8 cellular contexts compared by ENCODE assay signal in genomic region chr11:62538470-62539237, GRCh38. TPM values are rescaled to one million over a fixed set of nuclear protein-coding genes. Genes with fewer than 3 reads are reported as not detected.
DNase-seq lines count a peak whose midpoint lies in the region; ATAC-seq and TF ChIP-seq lines count a peak whose summit lies in the region.

No MANE protein-coding gene starts in this region.

- no peak overlapping the region for H3K4me2 ChIP-seq in mesendoderm (ENCODE audit: low read length)

- H2AK5ac ChIP-seq in mesendoderm (ENCODE audit: low read length): no peak overlapping the region

- no peaks in the 10 kb centered on the region for H3K9me3 ChIP-seq in lung (ENCODE audit: control insufficient read depth in 2 of 2, insufficient read depth in 1 of 2, low read length in 1 of 2)

- TF ChIP-seq CTCF in lung (IDR thresholded peaks at IDR 0.05; ENCODE audit: control extremely low read depth, extremely low read depth) (no peak), type B pancreatic cell (conservative IDR thresholded peaks at IDR 0.05) (no peak)

- H3K79me2 ChIP-seq in mesendoderm (ENCODE audit: control insufficient read depth, insufficient read depth, low read length): peaks cover 41% of the 10 kb centered on the region

- no peak overlapping the region for H3K4me3 ChIP-seq in lung
- no peak overlapping the region for H3K4me3 ChIP-seq in mesendoderm (ENCODE audit: low read length)

- H2BK5ac ChIP-seq in mesendoderm (ENCODE audit: low read length): no peak overlapping the region

- H3K79me1 ChIP-seq in mesendoderm (ENCODE audit: low read length): peaks cover 22% of the 10 kb centered on the region

- H3K4me3 Mint-ChIP-seq in activated T-cell treated with anti-CD3 and anti-CD28 coated beads, Interleukin-2, amount 50 U/mL, for 4 hours: peak overlapping the region; percentile 67
- H3K4me3 Mint-ChIP-seq in activated T-helper 17 cell treated with anti-CD3 and anti-CD28 coated beads, Interleukin-2, amount 50 U/mL, for 72 hours: peak overlapping the region; percentile 94
- H3K4me3 Mint-ChIP-seq in type B pancreatic cell: peak overlapping the region; percentile 62

- no peak overlapping the region for H4K5ac ChIP-seq in mesendoderm (ENCODE audit: low read length)

- peaks cover 61% of the 10 kb centered on the region for H3K4me1 Mint-ChIP-seq in activated T-cell treated with anti-CD3 and anti-CD28 coated beads, Interleukin-2, amount 50 U/mL, for 4 hours (ENCODE audit: low read depth)
- peaks cover 38% of the 10 kb centered on the region for H3K4me1 Mint-ChIP-seq in activated T-helper 17 cell treated with anti-CD3 and anti-CD28 coated beads, Interleukin-2, amount 50 U/mL, for 72 hours
- H3K4me1 Mint-ChIP-seq in type B pancreatic cell (ENCODE audit: unreplicated experiment): peaks cover 43% of the 10 kb centered on the region

- 63 to 81% methylated on average over 19 of the region's 19 CpGs for WGBS in lung, 2 donors
- WGBS in mesendoderm (ENCODE audit: extremely low coverage, insufficient coverage, low lambda C conversion rate): no CpG with 5 or more reads among the region's 19 CpGs

- H3K27me3 Mint-ChIP-seq in activated T-cell treated with anti-CD3 and anti-CD28 coated beads, Interleukin-2, amount 50 U/mL, for 4 hours (ENCODE audit: low read depth): no peaks in the 10 kb centered on the region
- no peaks in the 10 kb centered on the region for H3K27me3 Mint-ChIP-seq in activated T-helper 17 cell treated with anti-CD3 and anti-CD28 coated beads, Interleukin-2, amount 50 U/mL, for 72 hours
- H3K27me3 Mint-ChIP-seq in type B pancreatic cell: no peaks in the 10 kb centered on the region

- ATAC-seq in activated T-cell treated with anti-CD3 and anti-CD28 coated beads, Interleukin-2, amount 50 U/mL, for 4 hours: no peak
- no peak for ATAC-seq in activated T-helper 17 cell treated with anti-CD3 and anti-CD28 coated beads, Interleukin-2, amount 50 U/mL, for 72 hours (replicated peaks)
- no peak for ATAC-seq in lung (ENCODE audit: insufficient read depth, low FRiP score)

- DNase-seq in activated T-cell treated with anti-CD3 and anti-CD28 coated beads, Interleukin-2, amount 50 U/mL, for 4 hours: no peak
- DNase-seq in activated T-cell treated with anti-CD3 and anti-CD28 coated beads for 4 hours (no peak), lung (ENCODE audit: low spot score) (no peak), type B pancreatic cell (ENCODE audit: extremely low spot score, unreplicated experiment) (no peak), OCI-M2 (lab: John Stamatoyannopoulos, UW; ENCODE audit: unreplicated experiment) (no peak), Ammon's horn (ENCODE audit: low spot score) (no peak), mesendoderm (no peak)

- no peak overlapping the region for H3K4ac ChIP-seq in mesendoderm (ENCODE audit: low read depth, low read length)

- no peak overlapping the region for H3K18ac ChIP-seq in mesendoderm (ENCODE audit: low read length)

- H3K27ac Mint-ChIP-seq in activated T-helper 17 cell treated with anti-CD3 and anti-CD28 coated beads, Interleukin-2, amount 50 U/mL, for 72 hours: peak overlapping the region; percentile 58
- H3K27ac Mint-ChIP-seq in type B pancreatic cell: peak overlapping the region; percentile 74

- H3K27me3 ChIP-seq in lung (ENCODE audit: control insufficient read depth, insufficient read depth): no peaks in the 10 kb centered on the region
- H3K27me3 ChIP-seq in mesendoderm (ENCODE audit: insufficient read depth, low read length, poor library complexity): no peaks in the 10 kb centered on the region

- H3K9ac ChIP-seq in mesendoderm (ENCODE audit: low read length): no peak overlapping the region

- H3K27ac ChIP-seq in lung (ENCODE audit: low read depth in 1 of 2, low read length in 1 of 2): peak overlapping the region; percentile 37 to 66
- H3K27ac ChIP-seq in mesendoderm (ENCODE audit: low read depth, low read length): no peak overlapping the region

- H4K8ac ChIP-seq in mesendoderm (ENCODE audit: low read depth, low read length): no peak overlapping the region

- H3K9me3 Mint-ChIP-seq in activated T-cell treated with anti-CD3 and anti-CD28 coated beads, Interleukin-2, amount 50 U/mL, for 4 hours: no peaks in the 10 kb centered on the region
- no peaks in the 10 kb centered on the region for H3K9me3 Mint-ChIP-seq in activated T-helper 17 cell treated with anti-CD3 and anti-CD28 coated beads, Interleukin-2, amount 50 U/mL, for 72 hours
- H3K9me3 Mint-ChIP-seq in type B pancreatic cell: no peaks in the 10 kb centered on the region

- H2BK15ac ChIP-seq in mesendoderm (replicated peaks; ENCODE audit: low read depth): no peak overlapping the region

- H3K4me1 ChIP-seq in lung (ENCODE audit: control insufficient read depth in 2 of 2, insufficient read depth in 2 of 2, low read length in 2 of 2) (peaks cover 38 to 40% of the 10 kb centered on the region in 2 donors), mesendoderm (ENCODE audit: control insufficient read depth, low read depth, low read length) (peaks cover 6% of the 10 kb centered on the region)

- H3K36me3 Mint-ChIP-seq in activated T-cell treated with anti-CD3 and anti-CD28 coated beads, Interleukin-2, amount 50 U/mL, for 4 hours (ENCODE audit: insufficient read depth): peaks cover 13% of the 10 kb centered on the region
- peaks cover 69% of the 10 kb centered on the region for H3K36me3 Mint-ChIP-seq in activated T-helper 17 cell treated with anti-CD3 and anti-CD28 coated beads, Interleukin-2, amount 50 U/mL, for 72 hours (ENCODE audit: low read depth)
- H3K36me3 Mint-ChIP-seq in type B pancreatic cell: peaks cover 23% of the 10 kb centered on the region

- no peak overlapping the region for H3K56ac ChIP-seq in mesendoderm (ENCODE audit: low read length)

- H3K23ac ChIP-seq in mesendoderm (ENCODE audit: low read length): no peak overlapping the region

- H3K36me3 ChIP-seq in lung (ENCODE audit: control insufficient read depth in 2 of 2, insufficient read depth in 2 of 2, low read length in 2 of 2): peaks cover 12 to 27% of the 10 kb centered on the region in 2 donors
- no peaks in the 10 kb centered on the region for H3K36me3 ChIP-seq in mesendoderm (ENCODE audit: control insufficient read depth, insufficient read depth, low read length)

- no peak overlapping the region for H2BK120ac ChIP-seq in mesendoderm (ENCODE audit: low read depth, low read length)

RNA-seq across cellular contexts. Expression of gene AHNAK, which starts 8.0 kb away (rescaled TPM):
- 10 to 100 TPM; 12.3 to 22.7 (median 13.3) TPM for total RNA-seq in activated T-cell treated with anti-CD3 and anti-CD28 coated beads, Interleukin-2, amount 50 U/mL, for 4 hours
- total RNA-seq in activated T-helper 17 cell treated with anti-CD3 and anti-CD28 coated beads, Interleukin-2, amount 50 U/mL, for 72 hours: 100 to 1,000 TPM; 155 to 336 TPM
- total RNA-seq in lung (100 to 1,000 TPM; 396 to 707 TPM), type B pancreatic cell (ENCODE audit: low replicate concordance) (302 and 656 TPM in 2 replicates)
- 10 to 100 TPM; 66.5 to 79.9 TPM for polyA plus RNA-seq in lung
- polyA plus RNA-seq in mesendoderm (2013, experiment 1 of 2): 4.2 TPM
- 3.9 TPM for polyA plus RNA-seq in mesendoderm (2013, experiment 2 of 2)

RNA-seq across cellular contexts. Expression of gene EEF1G, which starts 35.0 kb away (rescaled TPM):
- 1,000 to 10,000 TPM; 1,775 to 1,880 (median 1,879) TPM for total RNA-seq in activated T-cell treated with anti-CD3 and anti-CD28 coated beads, Interleukin-2, amount 50 U/mL, for 4 hours
- total RNA-seq in activated T-helper 17 cell treated with anti-CD3 and anti-CD28 coated beads, Interleukin-2, amount 50 U/mL, for 72 hours: 1,000 to 10,000 TPM; 1,690 to 1,865 TPM
- 1,000 to 10,000 TPM in 1 of 2 donors, 100 to 1,000 TPM in 1; 941 to 1,160 TPM for total RNA-seq in lung
- polyA plus RNA-seq in lung: 1,000 to 10,000 TPM; 1,043 to 1,130 TPM
- 1,846 and 2,051 TPM in 2 replicates for total RNA-seq in type B pancreatic cell (ENCODE audit: low replicate concordance)
- polyA plus RNA-seq in mesendoderm (2013, experiment 1 of 2): 1,142 TPM
- 1,164 TPM for polyA plus RNA-seq in mesendoderm (2013, experiment 2 of 2)

RNA-seq across cellular contexts. Expression of gene TUT1, which starts 52.7 kb away (rescaled TPM):
- 10 to 100 TPM; 39.4 to 46.1 (median 41.6) TPM for total RNA-seq in activated T-cell treated with anti-CD3 and anti-CD28 coated beads, Interleukin-2, amount 50 U/mL, for 4 hours
- total RNA-seq in activated T-helper 17 cell treated with anti-CD3 and anti-CD28 coated beads, Interleukin-2, amount 50 U/mL, for 72 hours: 10 to 100 TPM; 23.8 to 25.7 TPM
- 10 to 100 TPM; 10.8 to 19.4 TPM for total RNA-seq in lung
- polyA plus RNA-seq in lung: 10 to 100 TPM; 15.2 to 21.9 TPM
- total RNA-seq in type B pancreatic cell (ENCODE audit: low replicate concordance): 15.0 and 22.1 TPM in 2 replicates
- polyA plus RNA-seq in mesendoderm (2013, experiment 1 of 2): 12.7 TPM
- polyA plus RNA-seq in mesendoderm (2013, experiment 2 of 2): 13.0 TPM

Comparison
In these comparisons a context has a peak if more than half of its experiments do, and no peak if none do; other contexts are left out.
1. RNA of gene AHNAK, which starts 8.0 kb away (total RNA-seq): 396 to 707 TPM in lung, 155 to 336 TPM in activated T-helper 17 cell treated with anti-CD3 and anti-CD28 coated beads, Interleukin-2, amount 50 U/mL, for 72 hours and 302 to 656 TPM in type B pancreatic cell; 12.3 to 22.7 TPM in activated T-cell treated with anti-CD3 and anti-CD28 coated beads, Interleukin-2, amount 50 U/mL, for 4 hours; every median in the first group is over 4 times any median in the second.
2. Peak in every context shown above with its lines, with median percentiles within 50 percentile points of each other: H3K4me3 Mint-ChIP-seq.